Comparison of ENCODE assay signal across 1 cellular context in the genomic region with DNA sequence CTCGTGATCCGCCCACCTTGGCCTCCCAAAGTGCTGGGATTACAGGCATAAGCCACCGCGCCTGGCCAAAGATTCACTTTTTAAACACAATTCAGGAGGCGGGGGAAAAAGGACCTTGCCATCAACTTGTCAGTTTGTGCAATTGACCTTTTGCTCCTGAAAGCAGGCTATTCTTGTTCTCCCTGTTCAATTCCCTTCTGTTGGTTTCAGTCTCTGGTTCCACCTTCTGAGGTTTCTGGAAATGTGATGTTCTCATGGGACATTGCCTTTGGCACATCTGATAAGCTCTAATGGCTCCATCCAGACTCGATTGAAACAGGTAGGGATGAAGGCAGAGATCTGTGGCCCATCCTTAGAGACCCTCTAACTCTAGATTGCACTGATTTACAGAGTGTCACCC.
TF ChIP-seq lines count a peak whose summit lies in the region.

No MANE protein-coding gene starts in this region.

TF ChIP-seq in IMR-90, 13 proteins besides CTCF, POLR2A, EP300 and RAD21:
- TF ChIP-seq NFE2L2 (IDR thresholded peaks at IDR 0.05; ENCODE audit: low read depth, low read length) (no peak), BHLHE40 (IDR thresholded peaks at IDR 0.05; ENCODE audit: low read depth, low read length) (no peak), CHD1 (IDR thresholded peaks at IDR 0.05; ENCODE audit: low read depth, low read length) (no peak), SMC3 (IDR thresholded peaks at IDR 0.05; ENCODE audit: low read depth, low read length) (no peak), MAZ (IDR thresholded peaks at IDR 0.05; ENCODE audit: borderline replicate concordance, low read depth, low read length) (no peak), MAFK (IDR thresholded peaks at IDR 0.05; ENCODE audit: low read depth, low read length) (no peak), RCOR1 (IDR thresholded peaks at IDR 0.05; ENCODE audit: insufficient replicate concordance, low read length) (no peak), FOS (IDR thresholded peaks at IDR 0.05; ENCODE audit: low read depth, low read length) (no peak), CEBPB (IDR thresholded peaks at IDR 0.05; ENCODE audit: low read depth, low read length) (no peak), MXI1 (IDR thresholded peaks at IDR 0.05; ENCODE audit: borderline replicate concordance, low read depth, low read length) (no peak), RFX5 (IDR thresholded peaks at IDR 0.05; ENCODE audit: low read depth, low read length) (no peak)
- TF ChIP-seq, protein P1, sequence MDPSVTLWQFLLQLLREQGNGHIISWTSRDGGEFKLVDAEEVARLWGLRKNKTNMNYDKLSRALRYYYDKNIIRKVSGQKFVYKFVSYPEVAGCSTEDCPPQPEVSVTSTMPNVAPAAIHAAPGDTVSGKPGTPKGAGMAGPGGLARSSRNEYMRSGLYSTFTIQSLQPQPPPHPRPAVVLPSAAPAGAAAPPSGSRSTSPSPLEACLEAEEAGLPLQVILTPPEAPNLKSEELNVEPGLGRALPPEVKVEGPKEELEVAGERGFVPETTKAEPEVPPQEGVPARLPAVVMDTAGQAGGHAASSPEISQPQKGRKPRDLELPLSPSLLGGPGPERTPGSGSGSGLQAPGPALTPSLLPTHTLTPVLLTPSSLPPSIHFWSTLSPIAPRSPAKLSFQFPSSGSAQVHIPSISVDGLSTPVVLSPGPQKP (IDR thresholded peaks at IDR 0.05; ENCODE audit: borderline replicate concordance, low read depth, low read length): no peak
- TF ChIP-seq, protein P2, sequence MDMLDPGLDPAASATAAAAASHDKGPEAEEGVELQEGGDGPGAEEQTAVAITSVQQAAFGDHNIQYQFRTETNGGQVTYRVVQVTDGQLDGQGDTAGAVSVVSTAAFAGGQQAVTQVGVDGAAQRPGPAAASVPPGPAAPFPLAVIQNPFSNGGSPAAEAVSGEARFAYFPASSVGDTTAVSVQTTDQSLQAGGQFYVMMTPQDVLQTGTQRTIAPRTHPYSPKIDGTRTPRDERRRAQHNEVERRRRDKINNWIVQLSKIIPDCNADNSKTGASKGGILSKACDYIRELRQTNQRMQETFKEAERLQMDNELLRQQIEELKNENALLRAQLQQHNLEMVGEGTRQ (IDR thresholded peaks at IDR 0.05; ENCODE audit: low read depth, low read length): no peak
